ENCODE assay signal across 27 cellular contexts in the genomic region with DNA sequence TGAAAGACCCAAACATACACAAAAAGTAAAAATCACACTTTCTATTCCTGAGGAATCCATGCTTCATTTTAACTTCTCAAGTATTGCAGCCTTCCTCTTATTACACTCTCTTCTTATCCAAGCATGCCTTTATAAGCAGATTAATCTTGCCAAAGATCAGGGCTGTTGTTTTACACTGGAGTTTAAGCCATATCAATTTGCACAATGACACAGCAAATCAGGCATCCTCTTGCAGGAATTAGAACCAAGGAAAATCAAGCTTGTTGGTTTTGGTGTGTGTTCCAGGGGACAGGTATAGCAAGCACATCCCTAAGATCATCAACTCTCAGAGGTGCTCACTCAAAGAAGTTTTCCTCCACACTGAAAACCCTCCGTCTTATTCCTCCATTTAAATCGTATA.
DNase-seq lines count a peak whose midpoint lies in the region; ATAC-seq and TF ChIP-seq lines count a peak whose summit lies in the region.
"Had no signal": no experiment of that assay in that cellular context is flagged by ENCODE, and none has a peak within 500 bp of the region (broad histone marks: within the 10 kb centered on the region; RNA-seq: fewer than 3 reads in every experiment).

No MANE protein-coding gene starts in this region.

- intact Hi-C loops in aorta (cut with DNase I) (loop anchor here in 1 of 2 donors (10.0 kb wide), 1 partner anchor 58 kb away; no protein-coding TSS in a partner anchor), mammary epithelial cell (cut with micrococcal nuclease) (no loop called here)

- peaks cover 4% of the 10 kb centered on the region for H3K4me1 ChIP-seq in parathyroid adenoma
- peaks cover 0 to 8% of the 10 kb centered on the region in 2 donors for H3K4me1 ChIP-seq in aorta (ENCODE audit: control insufficient read depth in 1 of 2, insufficient read depth in 2 of 2, low read length in 2 of 2)
- H3K4me1 ChIP-seq in mammary epithelial cell (ENCODE audit: insufficient read depth, low read length), result no peaks in the 10 kb centered on the region
- no peaks in the 10 kb centered on the region for H3K4me1 ChIP-seq in neuronal stem cell (ENCODE audit: control insufficient read depth in 2 of 2, insufficient read depth in 1 of 2, low read depth in 1 of 2, low read length in 2 of 2)

- H2BK12ac ChIP-seq in neuronal stem cell (ENCODE audit: low read length), result no peak overlapping the region

- ATAC-seq in aorta (ENCODE audit: low FRiP score) (no peak), HG03354 (IDR thresholded peaks at IDR 0.05; ENCODE audit: poor library complexity, severe bottlenecking, unreplicated experiment) (no peak)
- ATAC-seq: heart left ventricle; natural killer cell treated with Interleukin-12 subunit alpha and Interleukin-12 subunit beta and Interleukin-15 and Interleukin-18, amount 100 ng/mL, for 72 hours; right cardiac atrium; SK-N-SH treated with all-trans-retinoic acid at 6 μM for 48 hours had no signal

- no peaks in the 10 kb centered on the region for H3K79me2 ChIP-seq in parathyroid adenoma
- no peaks in the 10 kb centered on the region for H3K79me2 ChIP-seq in mammary epithelial cell (ENCODE audit: insufficient read depth, low read length)

- H3K23ac ChIP-seq in neuronal stem cell (ENCODE audit: low read depth, low read length, poor library complexity), result no peak overlapping the region

- H4K91ac ChIP-seq in neuronal stem cell (ENCODE audit: low read depth, low read length, poor library complexity), result no peak overlapping the region

- TF ChIP-seq CTCF in parathyroid adenoma (IDR thresholded peaks at IDR 0.05) (no peak), mammary epithelial cell (conservative IDR thresholded peaks at IDR 0.05 in 1 of 2, IDR thresholded peaks at IDR 0.05 in 1 of 2; ENCODE audit: extremely low read depth in 1 of 2, insufficient read depth in 1 of 2, low read depth in 1 of 2, low read length in 2 of 2) (no peak)

- H2AFZ ChIP-seq in parathyroid adenoma (peak overlapping the region; percentile 31), mammary epithelial cell (ENCODE audit: low read depth, low read length) (no peak overlapping the region), neuronal stem cell (ENCODE audit: low read length) (no peak overlapping the region)

- no peak overlapping the region for H3K4ac ChIP-seq in neuronal stem cell (ENCODE audit: low read length)

- dilution Hi-C loops in mammary epithelial cell (cut with HindIII; ENCODE audit: low sequenced_read_pairs), result no loop called here

- H2BK5ac ChIP-seq in neuronal stem cell (ENCODE audit: low read length), result no peak overlapping the region

- H3K4me2 ChIP-seq in parathyroid adenoma (ENCODE audit: low read length) (no peak overlapping the region), mammary epithelial cell (ENCODE audit: insufficient read depth, low read depth, low read length) (no peak overlapping the region), neuronal stem cell (ENCODE audit: insufficient read depth, low read length, poor library complexity, severe bottlenecking) (no peak overlapping the region)

- H3K27me3 ChIP-seq in parathyroid adenoma (ENCODE audit: control insufficient read depth, insufficient read depth, low read length) (no peaks in the 10 kb centered on the region), aorta (ENCODE audit: control insufficient read depth in 1 of 2, insufficient read depth in 2 of 2, low read length in 1 of 2) (no peaks in the 10 kb centered on the region), mammary epithelial cell (ENCODE audit: insufficient read depth, low read length) (no peaks in the 10 kb centered on the region), neuronal stem cell (ENCODE audit: control insufficient read depth in 3 of 3, insufficient read depth in 3 of 3, low read depth in 1 of 3, low read length in 3 of 3) (no peaks in the 10 kb centered on the region)
- H3K27me3 ChIP-seq: heart left ventricle, ovary had no signal

- no peaks in the 10 kb centered on the region for H4K20me1 ChIP-seq in mammary epithelial cell (ENCODE audit: insufficient read depth, low read length)

- no peak overlapping the region for H3K14ac ChIP-seq in neuronal stem cell (ENCODE audit: low read length)

- H2BK120ac ChIP-seq in neuronal stem cell (ENCODE audit: low read depth, low read length), result no peak overlapping the region

- H3K9ac ChIP-seq in parathyroid adenoma, result no peak overlapping the region
- no peak overlapping the region for H3K9ac ChIP-seq in mammary epithelial cell (ENCODE audit: insufficient read depth, low read length)
- no peak overlapping the region for H3K9ac ChIP-seq in neuronal stem cell (ENCODE audit: low read depth, low read length, poor library complexity)

- in situ Hi-C loops in mammary epithelial cell (cut with MboI; ENCODE audit: low sequenced_read_pairs in 2 of 2), result no loop called here

- CTCF ChIA-PET in mammary epithelial cell (lab: Charles Lee; ENCODE audit: low non-redundant PET), result no interaction called here

- no peak overlapping the region for H3K27ac ChIP-seq in parathyroid adenoma
- H3K27ac ChIP-seq in aorta (ENCODE audit: low read depth in 1 of 2, low read length in 2 of 2), result peak overlapping the region; percentile 28 to 36
- no peak overlapping the region for H3K27ac ChIP-seq in mammary epithelial cell (ENCODE audit: insufficient read depth, low read depth, low read length)
- no peak overlapping the region for H3K27ac ChIP-seq in neuronal stem cell (replicated peaks; ENCODE audit: low read length)
- H3K27ac ChIP-seq: 22Rv1, heart left ventricle, ovary, RWPE1 had no signal

- H4K8ac ChIP-seq in neuronal stem cell (ENCODE audit: low read depth, low read length), result no peak overlapping the region

- no peaks in the 10 kb centered on the region for H3K79me1 ChIP-seq in neuronal stem cell (ENCODE audit: low read depth, low read length)

- H3K36me3 ChIP-seq in parathyroid adenoma (ENCODE audit: control insufficient read depth, insufficient read depth, low read length), result no peaks in the 10 kb centered on the region
- H3K36me3 ChIP-seq in aorta (ENCODE audit: control insufficient read depth in 1 of 2, insufficient read depth in 2 of 2, low read length in 1 of 2), result no peaks in the 10 kb centered on the region
- H3K36me3 ChIP-seq in mammary epithelial cell (ENCODE audit: insufficient read depth, low read length), result no peaks in the 10 kb centered on the region
- no peaks in the 10 kb centered on the region for H3K36me3 ChIP-seq in neuronal stem cell (replicated peaks in 1 of 2; ENCODE audit: control insufficient read depth in 2 of 2, insufficient read depth in 2 of 2, low read length in 2 of 2)
- H3K36me3 ChIP-seq: heart left ventricle, ovary had no signal

- H3K4me3 ChIP-seq in parathyroid adenoma (ENCODE audit: low read depth, low read length), result no peak overlapping the region
- no peak overlapping the region for H3K4me3 ChIP-seq in aorta (ENCODE audit: low read length in 2 of 2)
- no peak overlapping the region for H3K4me3 ChIP-seq in mammary epithelial cell (replicated peaks in 1 of 3; ENCODE audit: insufficient read depth in 1 of 3, low read depth in 2 of 3, low read length in 3 of 3)
- no peak overlapping the region for H3K4me3 ChIP-seq in neuronal stem cell (ENCODE audit: low read length in 2 of 2)
- H3K4me3 ChIP-seq: heart left ventricle, ovary had no signal

- H3K18ac ChIP-seq in neuronal stem cell (ENCODE audit: low read length), result no peak overlapping the region

- no peak overlapping the region for H2BK15ac ChIP-seq in neuronal stem cell (ENCODE audit: low read length)

- no peaks in the 10 kb centered on the region for H3K9me3 ChIP-seq in parathyroid adenoma (ENCODE audit: control insufficient read depth, low read length)
- H3K9me3 ChIP-seq in aorta (ENCODE audit: control insufficient read depth, low read length), result no peaks in the 10 kb centered on the region
- H3K9me3 ChIP-seq in mammary epithelial cell (replicated peaks; ENCODE audit: insufficient read depth, low read length), result no peaks in the 10 kb centered on the region
- H3K9me3 ChIP-seq in neuronal stem cell (replicated peaks in 1 of 2; ENCODE audit: control insufficient read depth in 2 of 2, insufficient read depth in 1 of 2, low read depth in 1 of 2, low read length in 2 of 2), result no peaks in the 10 kb centered on the region
- H3K9me3 ChIP-seq: heart left ventricle, ovary had no signal

- DNase-seq in DMS53 (lab: John Stamatoyannopoulos, UW), result peak; percentile 46
- no peak for DNase-seq in DMS53 treated with DMSO at 0.1 percent for 48 hours (lab: John Stamatoyannopoulos, UW; ENCODE audit: unreplicated experiment)
- peak; percentile 47 for DNase-seq in fibroblast of gingiva (ENCODE audit: low read depth)
- no peak for DNase-seq in aorta
- no peak for DNase-seq in mammary epithelial cell
- no peak for DNase-seq in neuronal stem cell (ENCODE audit: low spot score)
- DNase-seq: activated CD4-positive, alpha-beta T cell treated with anti-CD3 and anti-CD28 coated beads for 4 hours; activated naive CD4-positive, alpha-beta T cell treated with anti-CD3 and anti-CD28 coated beads for 36 hours; activated T-cell treated with anti-CD3 and anti-CD28 coated beads, Interleukin-2, amount 50 U/mL, for 48 hours; amygdala; CD4-positive, CD25-positive, alpha-beta regulatory T cell; cortex of kidney; heart left ventricle; mesenchymal stem cell; NCI-H1694 treated with DMSO at 0.1 percent for 48 hours; NCI-H69; ovary; right cardiac atrium; stimulated activated CD4-positive, alpha-beta T cell treated with anti-CD3 and anti-CD28 coated beads, Interleukin-15, amount 100 ng/mL, for 24 hours; T-helper 2 cell; trophoblast cell had no signal

- no peak overlapping the region for H2AK5ac ChIP-seq in neuronal stem cell (ENCODE audit: low read depth, low read length)

- no TSS peak for BruUV-seq in mammary epithelial cell (replicated peaks; lab: Mats Ljungman, UMichigan)

- WGBS in aorta, 2 donors, result 67 to 72% methylated on average over 2 of the region's 2 CpGs
- 100% methylated on average over 2 of the region's 2 CpGs for WGBS in mammary epithelial cell (ENCODE audit: low coverage, missing lambda C conversion rate)
- no CpG with 5 or more reads among the region's 2 CpGs for WGBS in neuronal stem cell (ENCODE audit: extremely low coverage in 2 of 2, insufficient read length in 2 of 2, insufficient replicate concordance in 1 of 2), 2 donors

Comparison
In these comparisons a context has a peak if more than half of its experiments do, and no peak if none do; other contexts are left out.
1. DNase-seq: peak in DMS53 (single experiment) and fibroblast of gingiva (single experiment); none in DMS53 treated with DMSO at 0.1 percent for 48 hours (single experiment), aorta (0 of 2), mammary epithelial cell (single experiment) and neuronal stem cell (single experiment).
2. H3K27ac ChIP-seq: peak in aorta (2 of 2); none in parathyroid adenoma (single experiment), mammary epithelial cell (single experiment) and neuronal stem cell (single experiment).